1 cellular context compared by ENCODE assay signal in genomic region chr6:15110721-15111354, GRCh38.
TF ChIP-seq lines count a peak whose summit lies in the region.

No MANE protein-coding gene starts in this region.

TF ChIP-seq in K562, 482 proteins besides CTCF, POLR2A, EP300 and RAD21 (continued from another document):
- TF ChIP-seq ZNF592 (IDR thresholded peaks at IDR 0.05) = 0 out of 2 replicates have a peak, but pooled peaks have one; percentile 24
- no peak for TF ChIP-seq HMGN3 (IDR thresholded peaks at IDR 0.05; ENCODE audit: borderline replicate concordance, extremely low read depth, insufficient read length, low read depth, low read length)
- no peak for TF ChIP-seq XRCC5 (IDR thresholded peaks at IDR 0.05; ENCODE audit: low read depth, low read length)
- TF ChIP-seq CEBPB (tag; IDR thresholded peaks at IDR 0.05) = peak; percentile 77
- no peak for TF ChIP-seq ZNF589 (CRISPR knock-in tag; IDR thresholded peaks at IDR 0.05; ENCODE audit: low read depth)
- no peak for TF ChIP-seq ARHGAP35 (IDR thresholded peaks at IDR 0.05; ENCODE audit: partially characterized antibody)
- TF ChIP-seq, protein P1, sequence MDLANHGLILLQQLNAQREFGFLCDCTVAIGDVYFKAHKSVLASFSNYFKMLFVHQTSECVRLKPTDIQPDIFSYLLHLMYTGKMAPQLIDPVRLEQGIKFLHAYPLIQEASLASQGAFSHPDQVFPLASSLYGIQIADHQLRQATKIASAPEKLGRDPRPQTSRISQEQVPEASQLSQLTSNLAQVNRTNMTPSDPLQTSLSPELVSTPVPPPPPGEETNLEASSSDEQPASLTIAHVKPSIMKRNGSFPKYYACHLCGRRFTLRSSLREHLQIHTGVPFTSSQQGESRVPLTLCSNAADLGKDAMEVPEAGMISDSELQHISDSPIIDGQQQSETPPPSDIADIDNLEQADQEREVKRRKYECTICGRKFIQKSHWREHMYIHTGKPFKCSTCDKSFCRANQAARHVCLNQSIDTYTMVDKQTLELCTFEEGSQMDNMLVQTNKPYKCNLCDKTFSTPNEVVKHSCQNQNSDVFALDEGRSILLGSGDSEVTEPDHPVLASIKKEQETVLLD (IDR thresholded peaks at IDR 0.05) = no peak
- peak; percentile 72 for TF ChIP-seq ZSCAN32 (CRISPR knock-in tag; IDR thresholded peaks at IDR 0.05)
- no peak for TF ChIP-seq ZNF311 (CRISPR knock-in tag; IDR thresholded peaks at IDR 0.05)
- no peak for TF ChIP-seq ZNF12 (CRISPR knock-in tag; IDR thresholded peaks at IDR 0.05)
- no peak for TF ChIP-seq GATA2 (CRISPR knock-in tag; IDR thresholded peaks at IDR 0.05)
- no peak for TF ChIP-seq MYNN (IDR thresholded peaks at IDR 0.05)
- no peak for TF ChIP-seq MYNN (CRISPR knock-in tag; IDR thresholded peaks at IDR 0.05)
- 0 out of 2 replicates have a peak, but pooled peaks have one; percentile 11 for TF ChIP-seq CEBPG (CRISPR knock-in tag; IDR thresholded peaks at IDR 0.05)
- peak; percentile 85 to 90 for TF ChIP-seq CEBPG (tag; conservative IDR thresholded peaks at IDR 0.05 in 1 of 2, IDR thresholded peaks at IDR 0.05 in 1 of 2)
TF ChIP-seq in K562: peak in this region for 6.
